In the genomic region with DNA sequence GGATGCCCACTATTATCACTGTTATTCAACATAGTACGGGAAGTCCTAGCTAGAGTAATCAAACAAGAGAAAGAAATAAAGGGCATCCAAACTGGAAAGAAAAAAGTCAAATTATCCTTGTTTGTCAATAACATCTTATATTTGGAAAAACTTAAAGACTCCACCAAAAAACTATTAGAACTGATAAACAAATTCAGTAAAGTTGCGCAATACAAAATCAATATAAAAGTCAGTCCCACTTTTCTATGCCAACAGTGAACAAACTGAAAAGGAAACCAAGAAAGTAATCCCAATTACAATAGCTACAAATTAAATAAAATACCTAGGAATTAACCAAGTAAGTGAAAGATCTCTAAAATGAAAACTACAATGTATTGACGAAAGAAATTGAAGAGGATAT, we compare ENCODE assay signal across 21 cellular contexts.
DNase-seq lines count a peak whose midpoint lies in the region; ATAC-seq, FAIRE-seq and TF ChIP-seq lines count a peak whose summit lies in the region.
"Had no signal": no experiment of that assay in that cellular context is flagged by ENCODE, and none has a peak within 500 bp of the region (broad histone marks: within the 10 kb centered on the region; RNA-seq: fewer than 3 reads in every experiment).

No MANE protein-coding gene starts in this region.

- intact Hi-C loops in IMR-90 (cut with micrococcal nuclease), result no loop called here

- no peak overlapping the region for H4K8ac ChIP-seq in IMR-90 (ENCODE audit: low read depth in 2 of 2, low read length in 2 of 2)
- H4K8ac ChIP-seq in H1 (ENCODE audit: extremely low read depth, insufficient read depth, low read length), result no peak overlapping the region

- H3K18ac ChIP-seq in IMR-90 (ENCODE audit: low read depth, low read length) (no peak overlapping the region), H1 (ENCODE audit: extremely low read depth, low read length) (no peak overlapping the region)

- ATAC-seq in IMR-90 (ENCODE audit: low read depth) (no peak), GM18870 (IDR thresholded peaks at IDR 0.05; ENCODE audit: unreplicated experiment) (no peak)
- ATAC-seq: CD8-positive, alpha-beta T cell had no signal

- H2BK5ac ChIP-seq in IMR-90 (ENCODE audit: low read depth, low read length, poor library complexity, severe bottlenecking) (no peak overlapping the region), H1 (ENCODE audit: low read depth, low read length) (no peak overlapping the region)

- no peak for TF ChIP-seq RAD21 in IMR-90 (IDR thresholded peaks at IDR 0.05; ENCODE audit: low read length)
- TF ChIP-seq RAD21 in Ishikawa (IDR thresholded peaks at IDR 0.05; ENCODE audit: low read depth), result no peak
- no peak for TF ChIP-seq RAD21 in H1 (IDR thresholded peaks at IDR 0.05 in 1 of 2, conservative IDR thresholded peaks at IDR 0.05 in 1 of 2; ENCODE audit: low read depth in 2 of 2, low read length in 2 of 2)

- H3K9ac ChIP-seq in IMR-90 (ENCODE audit: low read depth, low read length), result no peak overlapping the region
- no peak overlapping the region for H3K9ac ChIP-seq in H1 (replicated peaks in 1 of 4; ENCODE audit: extremely low read depth in 1 of 4, low read depth in 3 of 4, low read length in 3 of 4)
- H3K9ac ChIP-seq: BLaER1 treated with 17β-estradiol and CSF1 and Interleukin-3, amounts not matched to agents 10 nM and 100 nM had no signal

- H2AK9ac ChIP-seq in IMR-90 (replicated peaks; ENCODE audit: low read depth, low read length, poor library complexity), result no peak overlapping the region

- H4K91ac ChIP-seq in IMR-90 (ENCODE audit: insufficient read depth, low read depth, low read length) (no peak overlapping the region), H1 (replicated peaks; ENCODE audit: insufficient read length, low read length) (no peak overlapping the region)

- H3K9me3 ChIP-seq in IMR-90 (ENCODE audit: control insufficient read depth, insufficient read depth, low read length) (no peaks in the 10 kb centered on the region), H1 (ENCODE audit: insufficient read depth in 2 of 2, low read depth in 1 of 2, low read length in 1 of 2) (no peaks in the 10 kb centered on the region)
- H3K9me3 ChIP-seq: BLaER1 treated with 17β-estradiol and CSF1 and Interleukin-3, amounts not matched to agents 10 nM and 100 nM; Caco-2 had no signal

- H4K20me1 ChIP-seq in IMR-90 (ENCODE audit: insufficient read depth, low read length) (no peaks in the 10 kb centered on the region), H1 (replicated peaks in 1 of 2; ENCODE audit: control insufficient read depth in 1 of 2, insufficient read depth in 2 of 2, low read length in 2 of 2) (peaks cover 0 to 2% of the 10 kb centered on the region in 2 experiments)
- H4K20me1 ChIP-seq: BLaER1 treated with 17β-estradiol and CSF1 and Interleukin-3, amounts not matched to agents 10 nM and 100 nM had no signal

- dilution Hi-C loops in IMR-90 (cut with HindIII; ENCODE audit: low sequenced_read_pairs, unreplicated experiment), result no loop called here

- H3K27ac ChIP-seq in IMR-90 (ENCODE audit: insufficient read depth, low read length) (no peak overlapping the region), H1 (ENCODE audit: low read depth, low read length) (no peak overlapping the region)
- H3K27ac ChIP-seq: BLaER1 treated with 17β-estradiol and CSF1 and Interleukin-3, amounts not matched to agents 10 nM and 100 nM; C4-2B had no signal

- H3K4me3 ChIP-seq in IMR-90 (ENCODE audit: insufficient read depth, low read depth, low read length) (no peak overlapping the region), H1 (ENCODE audit: extremely low read depth in 1 of 4, insufficient read depth in 2 of 4, low read depth in 3 of 4, low read length in 4 of 4) (no peak overlapping the region)
- H3K4me3 ChIP-seq: BLaER1 treated with 17β-estradiol and CSF1 and Interleukin-3, amounts not matched to agents 10 nM and 100 nM had no signal

- peaks cover 8% of the 10 kb centered on the region for H3K4me1 ChIP-seq in IMR-90 (ENCODE audit: control insufficient read depth, insufficient read depth, low read length)
- no peaks in the 10 kb centered on the region for H3K4me1 ChIP-seq in H1 (replicated peaks in 1 of 4; ENCODE audit: control insufficient read depth in 3 of 4, insufficient read depth in 4 of 4, low read length in 3 of 4)
- H3K4me1 ChIP-seq: BLaER1 treated with 17β-estradiol and CSF1 and Interleukin-3, amounts not matched to agents 10 nM and 100 nM; Caco-2 had no signal

- CTCF ChIA-PET in IMR-90 (lab: Yijun Ruan, JAX), result no interaction called here
- CTCF ChIA-PET in H1 (lab: Charles Lee; ENCODE audit: partially characterized antibody), result interaction anchor here (0.6 kb wide), 1 partner anchor 183 kb away, joined by 3 read pairs; no protein-coding TSS in a partner anchor

- H3K56ac ChIP-seq in IMR-90 (ENCODE audit: extremely low read depth, insufficient read depth, low read length) (no peak overlapping the region), H1 (replicated peaks; ENCODE audit: insufficient read length, low read depth, low read length) (no peak overlapping the region)

- H3K9me1 ChIP-seq in IMR-90 (ENCODE audit: insufficient read depth, low read length), result no peaks in the 10 kb centered on the region

- H3K14ac ChIP-seq in IMR-90 (replicated peaks; ENCODE audit: low read depth, low read length), result no peak overlapping the region
- H3K14ac ChIP-seq in H1 (ENCODE audit: insufficient read length), result no peak overlapping the region

- H3K36me3 ChIP-seq in IMR-90 (ENCODE audit: control insufficient read depth, insufficient read depth, low read length) (no peaks in the 10 kb centered on the region; the same call in 1 of the 2 replicates), H1 (ENCODE audit: control insufficient read depth in 2 of 4, insufficient read depth in 4 of 4, low read length in 3 of 4) (no peaks in the 10 kb centered on the region)
- H3K36me3 ChIP-seq: BLaER1 treated with 17β-estradiol and CSF1 and Interleukin-3, amounts not matched to agents 10 nM and 100 nM had no signal

- no peak overlapping the region for H3K4ac ChIP-seq in IMR-90 (ENCODE audit: low read depth, low read length)
- H3K4ac ChIP-seq in H1 (replicated peaks; ENCODE audit: insufficient read length, low read depth, low read length), result no peak overlapping the region

- H2BK15ac ChIP-seq in IMR-90 (ENCODE audit: low read depth, low read length), result no peak overlapping the region
- H2BK15ac ChIP-seq in H1 (ENCODE audit: low read length), result no peak overlapping the region

- no CpG with 5 or more reads among the region's 3 CpGs for WGBS in IMR-90 (ENCODE audit: extremely low coverage in 2 of 2, insufficient read length in 1 of 2), 2 experiments
- 91% methylated on average over 3 of the region's 3 CpGs; no CpG with 5 or more reads in 1 of the 2 experiments for WGBS in H1 (ENCODE audit: extremely low coverage in 1 of 2, insufficient coverage in 1 of 2, insufficient read length in 1 of 2, insufficient replicate concordance in 2 of 2, low coverage in 1 of 2, low lambda C conversion rate in 2 of 2, missing lambda C conversion rate in 1 of 2), 2 experiments

- no peak overlapping the region for H3K4me2 ChIP-seq in IMR-90 (ENCODE audit: low read depth, low read length)
- no peak overlapping the region for H3K4me2 ChIP-seq in H1 (ENCODE audit: insufficient read depth in 1 of 2, low read depth in 2 of 2, low read length in 2 of 2)
- H3K4me2 ChIP-seq: BLaER1 treated with 17β-estradiol and CSF1 and Interleukin-3, amounts not matched to agents 10 nM and 100 nM had no signal

- POLR2A ChIA-PET in IMR-90 (lab: Charles Lee; ENCODE audit: unreplicated experiment), result no interaction called here
- POLR2A ChIA-PET in H1 (lab: Charles Lee; ENCODE audit: partially characterized antibody), result no interaction called here

- BruUV-seq in IMR-90 (replicated peaks; lab: Mats Ljungman, UMichigan), result no TSS peak

- no peaks in the 10 kb centered on the region for H3K79me2 ChIP-seq in H1 (ENCODE audit: control insufficient read depth in 1 of 2, insufficient read depth in 2 of 2, low read length in 2 of 2)

- H3K23ac ChIP-seq in IMR-90 (ENCODE audit: low read depth, low read length), result no peak overlapping the region
- no peak overlapping the region for H3K23ac ChIP-seq in H1 (ENCODE audit: insufficient read length)

- no peaks in the 10 kb centered on the region; the same call in 1 of the 2 replicates for H3K23me2 ChIP-seq in H1 (ENCODE audit: low read depth, low read length)

- H2AFZ ChIP-seq in IMR-90 (replicated peaks; ENCODE audit: low read length, poor library complexity) (no peak overlapping the region), H1 (ENCODE audit: low read length) (no peak overlapping the region)

- H2BK12ac ChIP-seq in H1 (ENCODE audit: low read depth, low read length), result no peak overlapping the region

- no peak overlapping the region for H2BK20ac ChIP-seq in IMR-90 (ENCODE audit: low read depth, low read length)
- no peak overlapping the region for H2BK20ac ChIP-seq in H1 (ENCODE audit: low read length)

- H4K5ac ChIP-seq in IMR-90 (ENCODE audit: low read depth, low read length) (no peak overlapping the region), H1 (ENCODE audit: insufficient read length, low read depth, low read length) (no peak overlapping the region)

- H3K79me1 ChIP-seq in IMR-90 (ENCODE audit: low read depth in 1 of 2, low read length in 2 of 2) (no peaks in the 10 kb centered on the region), H1 (ENCODE audit: low read depth, low read length) (no peaks in the 10 kb centered on the region)

- FAIRE-seq in H1 (lab: Jason Lieb, UNC), result no peak
- FAIRE-seq: A204.1, D721Med, G401.6, GM12891, GM19239 had no signal

- no peak for TF ChIP-seq CTCF in IMR-90 (conservative IDR thresholded peaks at IDR 0.05; ENCODE audit: low read depth, low read length)
- TF ChIP-seq CTCF in H1 (IDR thresholded peaks at IDR 0.05; ENCODE audit: control extremely low read depth in 1 of 3, insufficient read depth in 1 of 3, low read depth in 1 of 3, low read length in 3 of 3), result no peak

- in situ Hi-C loops in IMR-90 (cut with MboI; ENCODE audit: low sequenced_read_pairs), result no loop called here

- H2BK120ac ChIP-seq in IMR-90 (ENCODE audit: low read depth, low read length) (no peak overlapping the region), H1 (replicated peaks; ENCODE audit: low read depth, low read length) (no peak overlapping the region)

- no peak for DNase-seq in IMR-90
- DNase-seq in H1 (ENCODE audit: low read depth in 1 of 2, low spot score in 2 of 2), result no peak
- no peak for DNase-seq in effector CD8-positive, alpha-beta T cell (lab: John Stamatoyannopoulos, UW)
- DNase-seq: 8988T; ACHN; AML-193; Caco-2; Calu3; CD4-positive, alpha-beta T cell; CD8-positive, alpha-beta T cell; DMS79 treated with DMSO at 0.1 percent for 48 hours; GF-D8 had no signal

- no peak for TF ChIP-seq EP300 in Ishikawa (IDR thresholded peaks at IDR 0.05; ENCODE audit: borderline replicate concordance)
- TF ChIP-seq EP300 in H1 (IDR thresholded peaks at IDR 0.05; ENCODE audit: borderline replicate concordance in 1 of 2, low read depth in 2 of 2, low read length in 2 of 2), result no peak

- no peak for TF ChIP-seq POLR2A in IMR-90 (IDR thresholded peaks at IDR 0.05; ENCODE audit: low read depth, low read length)
- no peak for TF ChIP-seq POLR2A in H1 (IDR thresholded peaks at IDR 0.05; ENCODE audit: control extremely low read depth in 1 of 2, low read depth in 2 of 2, low read length in 2 of 2)

- H3K27me3 ChIP-seq in IMR-90 (ENCODE audit: control insufficient read depth, insufficient read depth, low read length), result no peaks in the 10 kb centered on the region
- H3K27me3 ChIP-seq in H1 (replicated peaks in 1 of 4; ENCODE audit: control insufficient read depth in 3 of 4, extremely low read depth in 1 of 4, insufficient read depth in 3 of 4, low read length in 3 of 4), result no peaks in the 10 kb centered on the region
- H3K27me3 ChIP-seq: BLaER1 treated with 17β-estradiol and CSF1 and Interleukin-3, amounts not matched to agents 10 nM and 100 nM had no signal

- H2AK5ac ChIP-seq in IMR-90 (ENCODE audit: low read depth, low read length) (no peak overlapping the region), H1 (ENCODE audit: low read depth, low read length) (no peak overlapping the region)
